10 cellular contexts compared by ENCODE assay signal in the genomic region with DNA sequence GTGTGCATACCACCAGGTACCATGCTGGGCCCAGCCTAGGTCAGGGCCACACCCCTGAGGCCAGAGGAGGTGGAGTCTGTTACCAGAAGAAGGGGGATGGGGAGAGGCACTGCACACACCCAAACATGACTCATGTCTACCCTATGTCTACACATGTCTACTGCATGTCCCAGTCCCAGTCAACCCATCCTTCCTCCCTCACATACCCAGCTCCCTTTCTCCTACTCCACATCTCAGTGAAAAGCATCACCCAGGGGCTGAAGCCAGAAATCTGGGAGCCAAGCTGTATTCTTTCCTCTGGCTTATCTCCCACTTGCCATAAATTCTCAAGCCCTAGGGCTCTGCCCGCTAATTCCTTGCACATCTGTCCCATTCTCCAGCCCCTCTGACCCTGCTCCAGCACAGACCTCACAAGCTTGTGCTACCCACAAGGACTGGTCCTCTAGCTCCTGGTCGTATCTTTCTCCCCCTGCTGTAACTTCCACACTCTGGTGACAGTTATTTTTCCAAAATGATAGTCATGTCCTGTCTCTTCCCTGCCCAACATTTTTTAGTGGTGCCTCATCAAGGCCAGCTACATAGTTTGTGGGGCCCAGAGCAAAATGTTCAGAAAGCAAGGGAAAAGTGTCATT. TPM values are rescaled to one million over a fixed set of nuclear protein-coding genes. Genes with fewer than 3 reads are reported as not detected.
DNase-seq lines count a peak whose midpoint lies in the region; ATAC-seq, FAIRE-seq and TF ChIP-seq lines count a peak whose summit lies in the region.
"Had no signal": no experiment of that assay in that cellular context is flagged by ENCODE, and none has a peak within 500 bp of the region (broad histone marks: within the 10 kb centered on the region; RNA-seq: fewer than 3 reads in every experiment).

No MANE protein-coding gene starts in this region.

- H3K4me2 ChIP-seq in astrocyte (ENCODE audit: low read length), result peak overlapping the region; percentile 79

- no peaks in the 10 kb centered on the region for H4K20me1 ChIP-seq in astrocyte (ENCODE audit: insufficient read depth, low read length)

- no peak for TF ChIP-seq CTCF in astrocyte (IDR thresholded peaks at IDR 0.05; ENCODE audit: insufficient read depth, low read depth, low read length)
- TF ChIP-seq CTCF in left lung (IDR thresholded peaks at IDR 0.05), result no peak
- TF ChIP-seq CTCF in stomach (IDR thresholded peaks at IDR 0.05), result no peak

- H3K27ac Mint-ChIP-seq in activated T-cell treated with anti-CD3 and anti-CD28 coated beads, Interleukin-2, amount 50 U/mL, for 72 hours, result no peak overlapping the region
- peak overlapping the region; percentile 98 for H3K27ac Mint-ChIP-seq in astrocyte (ENCODE audit: unreplicated experiment)

- peaks cover 47% of the 10 kb centered on the region for H3K4me1 ChIP-seq in astrocyte (ENCODE audit: insufficient read depth, low read length)
- H3K4me1 ChIP-seq in left lung, result no peaks in the 10 kb centered on the region
- H3K4me1 ChIP-seq in stomach, result peaks cover 0 to 5% (median 0%) of the 10 kb centered on the region in 4 donors
- H3K4me1 ChIP-seq: HAP-1 had no signal

- H3K36me3 ChIP-seq in astrocyte (ENCODE audit: insufficient read depth, low read length) (no peaks in the 10 kb centered on the region), left lung (no peaks in the 10 kb centered on the region), stomach (no peaks in the 10 kb centered on the region)
- H3K36me3 ChIP-seq: HAP-1 had no signal

- H3K4me1 Mint-ChIP-seq in activated T-cell treated with anti-CD3 and anti-CD28 coated beads, Interleukin-2, amount 50 U/mL, for 72 hours (ENCODE audit: low read depth), result peaks cover 15% of the 10 kb centered on the region
- peaks cover 45% of the 10 kb centered on the region for H3K4me1 Mint-ChIP-seq in astrocyte (ENCODE audit: low read depth, unreplicated experiment)

- no peaks in the 10 kb centered on the region for H3K79me2 ChIP-seq in astrocyte (ENCODE audit: insufficient read depth, low read length)

- intact Hi-C loops in left lung (cut with DNase I), result no loop called here
- intact Hi-C loops in stomach (cut with DNase I; ENCODE audit: low total_unique reads), result no loop called here

- peak; percentile 69 for FAIRE-seq in astrocyte (lab: Jason Lieb, UNC)

- H2AFZ ChIP-seq in astrocyte (ENCODE audit: low read depth, low read length), result peak overlapping the region; percentile 15

- H3K4me3 Mint-ChIP-seq in activated T-cell treated with anti-CD3 and anti-CD28 coated beads, Interleukin-2, amount 50 U/mL, for 72 hours, result no peak overlapping the region
- H3K4me3 Mint-ChIP-seq in astrocyte (ENCODE audit: unreplicated experiment), result peak overlapping the region; percentile 6

- H3K4me3 ChIP-seq in astrocyte (ENCODE audit: insufficient read depth, low read depth, low read length), result peak overlapping the region; percentile 4
- H3K4me3 ChIP-seq in left lung, result no peak overlapping the region
- H3K4me3 ChIP-seq in stomach, result no peak overlapping the region
- H3K4me3 ChIP-seq: HAP-1 had no signal

- no peaks in the 10 kb centered on the region for H3K9me3 ChIP-seq in astrocyte (ENCODE audit: insufficient read depth, low read depth, low read length)
- no peaks in the 10 kb centered on the region for H3K9me3 ChIP-seq in left lung
- H3K9me3 ChIP-seq in stomach, result no peaks in the 10 kb centered on the region
- H3K9me3 ChIP-seq: HAP-1 had no signal

- no peaks in the 10 kb centered on the region for H3K9me3 Mint-ChIP-seq in activated T-cell treated with anti-CD3 and anti-CD28 coated beads, Interleukin-2, amount 50 U/mL, for 72 hours
- H3K9me3 Mint-ChIP-seq in astrocyte (ENCODE audit: unreplicated experiment), result peaks cover 2% of the 10 kb centered on the region

- TF ChIP-seq EP300 in stomach (IDR thresholded peaks at IDR 0.05), result no peak

- no peaks in the 10 kb centered on the region for H3K27me3 Mint-ChIP-seq in activated T-cell treated with anti-CD3 and anti-CD28 coated beads, Interleukin-2, amount 50 U/mL, for 72 hours (ENCODE audit: low read depth)
- no peaks in the 10 kb centered on the region for H3K27me3 Mint-ChIP-seq in astrocyte (ENCODE audit: low read depth, unreplicated experiment)

- no peak for TF ChIP-seq POLR2A in stomach (IDR thresholded peaks at IDR 0.05)

- H3K27me3 ChIP-seq in astrocyte (ENCODE audit: insufficient read depth, low read length) (no peaks in the 10 kb centered on the region), left lung (no peaks in the 10 kb centered on the region), stomach (no peaks in the 10 kb centered on the region)

- H3K9ac ChIP-seq in astrocyte (ENCODE audit: low read length), result peak overlapping the region; percentile 68

- H3K27ac ChIP-seq in astrocyte (ENCODE audit: low read depth, low read length), result peak overlapping the region; percentile 97
- no peak overlapping the region for H3K27ac ChIP-seq in left lung
- no peak overlapping the region for H3K27ac ChIP-seq in stomach

- 78 to 86% (median 82%) methylated on average over 2 of the region's 2 CpGs for WGBS in stomach, 5 donors

- no peaks in the 10 kb centered on the region for H3K36me3 Mint-ChIP-seq in activated T-cell treated with anti-CD3 and anti-CD28 coated beads, Interleukin-2, amount 50 U/mL, for 72 hours (ENCODE audit: insufficient read depth in 2 of 2)
- H3K36me3 Mint-ChIP-seq in astrocyte (ENCODE audit: low read depth, unreplicated experiment), result no peaks in the 10 kb centered on the region

- DNase-seq in activated T-cell treated with anti-CD3 and anti-CD28 coated beads, Interleukin-2, amount 50 U/mL, for 72 hours, result no peak
- DNase-seq in activated T-cell treated with anti-CD3 and anti-CD28 coated beads for 4 hours (no peak), astrocyte (ENCODE audit: low read depth) (peak; percentile 66), left lung (no peak), inferior parietal cortex (ENCODE audit: extremely low spot score) (no peak), stomach (no peak), NCI-H2196 treated with DMSO at 0.1 percent for 48 hours (lab: John Stamatoyannopoulos, UW; ENCODE audit: unreplicated experiment) (no peak)
- DNase-seq: KBM-7 had no signal

- ATAC-seq in activated T-cell treated with anti-CD3 and anti-CD28 coated beads, Interleukin-2, amount 50 U/mL, for 72 hours (replicated peaks in 1 of 2), result peak; percentile 58 to 62
- ATAC-seq in left lung (peak; percentile 52), GM18517 (IDR thresholded peaks at IDR 0.05; ENCODE audit: unreplicated experiment) (no peak)

RNA-seq across cellular contexts. Expression of a gene that starts 18.0 kb away (rescaled TPM):
- total RNA-seq in activated T-cell treated with anti-CD3 and anti-CD28 coated beads, Interleukin-2, amount 50 U/mL, for 72 hours, result 10 to 100 TPM; 18.9 to 19.7 TPM
- total RNA-seq in astrocyte (16.6 and 17.7 TPM in 2 replicates), left lung (10 to 100 TPM; 27.8 to 36.9 TPM), stomach (100 to 1,000 TPM in 1 of 5 donors, 10 to 100 TPM in 4; 43.4 to 407 (median 69.0) TPM)
- polyA plus RNA-seq in stomach, result 10 to 100 TPM; 15.9 to 39.0 (median 16.9) TPM
